ENCODE assay signal across 29 cellular contexts in the genomic region with DNA sequence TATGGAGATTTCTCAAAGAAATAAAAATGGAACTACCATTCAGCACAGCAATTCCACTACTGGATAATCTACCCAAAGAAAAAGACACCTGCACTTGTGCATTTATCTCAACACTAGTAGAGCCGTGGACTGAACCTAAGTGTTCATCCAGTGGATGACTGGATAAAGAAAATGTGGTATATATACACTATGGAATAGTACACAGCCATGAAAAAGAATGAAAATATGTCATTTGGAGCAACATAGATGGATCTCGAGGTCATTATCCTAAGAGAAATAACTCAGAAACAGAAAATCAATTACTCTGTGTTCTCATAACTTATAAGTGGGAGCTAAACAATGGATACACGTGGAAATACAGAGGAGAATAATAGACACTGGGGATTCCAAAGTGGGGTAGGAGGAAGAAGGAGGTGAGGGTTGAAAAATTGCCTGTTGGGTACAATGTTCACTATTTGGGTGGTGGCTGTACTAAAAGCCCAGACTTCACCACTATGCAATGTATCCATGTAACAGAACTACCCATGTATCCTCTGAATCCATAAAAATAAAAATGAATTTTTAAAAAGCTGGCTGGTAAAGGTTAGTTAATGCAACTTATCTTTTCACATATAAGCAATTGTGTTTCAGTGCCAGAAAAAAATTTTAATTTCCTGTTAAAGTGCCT.
"Had no signal": no experiment of that assay in that cellular context is flagged by ENCODE, and none has a peak within 500 bp of the region (broad histone marks: within the 10 kb centered on the region; RNA-seq: fewer than 3 reads in every experiment).

No MANE protein-coding gene starts in this region.

- ATAC-seq: naive thymus-derived CD8-positive, alpha-beta T cell; natural killer cell treated with Interleukin-12 subunit alpha and Interleukin-12 subunit beta and Interleukin-15 and Interleukin-18, amount 100 ng/mL, for 72 hours; pancreas; psoas muscle; right cardiac atrium; sciatic nerve; stimulated activated memory B cell treated with anti-CD40 and anti-IgM and Interleukin-4, amounts not matched to agents 10 μg/mL and 1 μg/mL and 100 μg/mL, for 72 hours; stimulated activated naive CD8-positive, alpha-beta T cell treated with anti-CD3 and anti-CD28 coated beads, Interleukin-15, amount 100 ng/mL, for 72 hours; stimulated activated naive CD8-positive, alpha-beta T cell treated with anti-CD3 and anti-CD28 coated beads, Interleukin-15, Interleukin-2, amounts not matched to agents 100 U/mL and 50 U/mL, for 24 hours had no signal

- H3K4me2 ChIP-seq: smooth muscle cell had no signal

- H3K4me3 ChIP-seq: pancreas, psoas muscle, skin epidermis, smooth muscle cell, spleen, thoracic aorta, thyroid gland, tibial nerve, upper lobe of left lung, vagina had no signal

- H3K4me1 ChIP-seq: psoas muscle, spleen, thyroid gland, tibial nerve, vagina had no signal

- H3K27ac ChIP-seq: neutrophil, pancreas, psoas muscle, skin epidermis, spleen, thoracic aorta, thyroid gland, tibial nerve, upper lobe of left lung, vagina had no signal

- H3K9me3 ChIP-seq: neutrophil, pancreas, thyroid gland, vagina had no signal

- FAIRE-seq: pancreas, urothelium cell line had no signal

- DNase-seq: naive thymus-derived CD8-positive, alpha-beta T cell; nephron progenitor cell; nucleus accumbens; pancreas; psoas muscle; right cardiac atrium; spleen; stimulated activated CD4-positive, alpha-beta T cell treated with anti-CD3 and anti-CD28 coated beads, Interleukin-12 subunit alpha, Interleukin-12 subunit beta, amount 100 ng/mL, for 4 hours; stimulated activated CD4-positive, alpha-beta T cell treated with anti-CD3 and anti-CD28 coated beads, Interleukin-1b, Interleukin-23, amount 100 ng/mL, for 48 hours; stimulated activated CD4-positive, alpha-beta T cell treated with anti-CD3 and anti-CD28 coated beads, Interleukin-4, amount 100 ng/mL, for 1 hour; stimulated activated CD4-positive, alpha-beta T cell treated with anti-CD3 and anti-CD28 coated beads, Interleukin-4, amount 100 ng/mL, for 4 hours; stimulated activated CD8-positive, alpha-beta memory T cell treated with anti-CD3 and anti-CD28 coated beads, Interleukin-4, amount 100 ng/mL, for 48 hours; stimulated activated naive CD4-positive, alpha-beta T cell; stimulated activated naive CD8-positive, alpha-beta T cell treated with anti-CD3 and anti-CD28 coated beads, Interleukin-15, amount 100 ng/mL, for 72 hours; stimulated activated naive CD8-positive, alpha-beta T cell treated with anti-CD3 and anti-CD28 coated beads, Interleukin-15, Interleukin-2, amounts not matched to agents 100 U/mL and 50 U/mL, for 24 hours; substantia nigra; thyroid gland; trophoblast cell; upper lobe of left lung had no signal

- H3K36me3 ChIP-seq: neutrophil, pancreas, spleen, thoracic aorta, thyroid gland, tibial nerve, upper lobe of left lung, vagina had no signal

- H3K27me3 ChIP-seq: neutrophil, pancreas, spleen, thyroid gland, tibial nerve, upper lobe of left lung, vagina had no signal
